Comparison of ENCODE assay signal across 31 cellular contexts in genomic region chrX:150094996-150095395, GRCh38.
DNase-seq lines count a peak whose midpoint lies in the region; ATAC-seq and TF ChIP-seq lines count a peak whose summit lies in the region.
"Had no signal": no experiment of that assay in that cellular context is flagged by ENCODE, and none has a peak within 500 bp of the region (broad histone marks: within the 10 kb centered on the region; RNA-seq: fewer than 3 reads in every experiment).

No MANE protein-coding gene starts in this region.

- H3K4me1 Mint-ChIP-seq in endothelial cell (ENCODE audit: unreplicated experiment) (peaks cover 39% of the 10 kb centered on the region), osteocyte (ENCODE audit: unreplicated experiment) (peaks cover 20% of the 10 kb centered on the region)
- H3K4me1 Mint-ChIP-seq in naive thymus-derived CD8-positive, alpha-beta T cell: no peaks in the 10 kb centered on the region
- H3K4me1 Mint-ChIP-seq: activated naive CD4-positive, alpha-beta T cell treated with anti-CD3 and anti-CD28 coated beads, Interleukin-2, amount 10 ng/mL, durations not matched to agents 7 days and 5 days; B cell; CD4-positive, alpha-beta memory T cell; stimulated activated naive B cell treated with anti-CD40 and anti-IgM and Interleukin-4, amounts not matched to agents 10 μg/mL and 1 μg/mL and 100 μg/mL, for 72 hours had no signal

- H3K9me3 Mint-ChIP-seq in endothelial cell (ENCODE audit: unreplicated experiment) (no peaks in the 10 kb centered on the region), osteocyte (ENCODE audit: unreplicated experiment) (peaks cover 13% of the 10 kb centered on the region)
- H3K9me3 Mint-ChIP-seq in naive thymus-derived CD8-positive, alpha-beta T cell: peaks cover 0 to 2% (median 0%) of the 10 kb centered on the region in 9 donors
- H3K9me3 Mint-ChIP-seq: activated CD8-positive, alpha-beta T cell treated with anti-CD3 and anti-CD28 coated beads for 36 hours; activated naive CD4-positive, alpha-beta T cell treated with anti-CD3 and anti-CD28 coated beads, Interleukin-2, amount 10 ng/mL, durations not matched to agents 7 days and 5 days; natural killer cell treated with Interleukin-12 subunit alpha and Interleukin-12 subunit beta and Interleukin-15 and Interleukin-18, amount 100 ng/mL, for 72 hours had no signal

- POLR2A ChIA-PET in naive thymus-derived CD8-positive, alpha-beta T cell (lab: Charles Lee): no interaction called here

- peak overlapping the region; percentile 82 for H3K27ac Mint-ChIP-seq in endothelial cell (ENCODE audit: unreplicated experiment)
- peak overlapping the region; percentile 62 for H3K27ac Mint-ChIP-seq in osteocyte (ENCODE audit: unreplicated experiment)
- H3K27ac Mint-ChIP-seq in naive thymus-derived CD8-positive, alpha-beta T cell: no peak overlapping the region
- H3K27ac Mint-ChIP-seq: activated CD8-positive, alpha-beta T cell treated with anti-CD3 and anti-CD28 coated beads for 36 hours; activated naive CD4-positive, alpha-beta T cell treated with anti-CD3 and anti-CD28 coated beads, Interleukin-2, amount 10 ng/mL, durations not matched to agents 7 days and 5 days; B cell; natural killer cell treated with Interleukin-12 subunit alpha and Interleukin-12 subunit beta and Interleukin-15 and Interleukin-18, amount 100 ng/mL, for 72 hours; stimulated activated naive B cell treated with anti-CD40 and anti-IgM and Interleukin-4, amounts not matched to agents 10 μg/mL and 1 μg/mL and 100 μg/mL, for 72 hours had no signal

- no peaks in the 10 kb centered on the region for H3K36me3 ChIP-seq in RWPE2 (ENCODE audit: low read depth)
- H3K36me3 ChIP-seq: breast epithelium, HAP-1 had no signal

- DNase-seq in AG08395 (ENCODE audit: low spot score): peak; percentile 21
- DNase-seq in RWPE2 (ENCODE audit: low spot score): no peak
- no peak for DNase-seq in endothelial cell (ENCODE audit: low spot score)
- no peak for DNase-seq in osteocyte (ENCODE audit: extremely low spot score, unreplicated experiment)
- no peak for DNase-seq in naive thymus-derived CD8-positive, alpha-beta T cell
- no peak for DNase-seq in lower leg skin (ENCODE audit: low spot score in 2 of 2)
- no peak for DNase-seq in NCI-H187 (lab: John Stamatoyannopoulos, UW)
- DNase-seq: activated CD8-positive, alpha-beta T cell treated with anti-CD3 and anti-CD28 coated beads for 36 hours; activated naive CD4-positive, alpha-beta T cell treated with anti-CD3 and anti-CD28 coated beads, Interleukin-2, amount 10 ng/mL, durations not matched to agents 7 days and 5 days; amniotic stem cell; CD4-positive, alpha-beta memory T cell; foreskin fibroblast; head of caudate nucleus; KBM-7; MM.1S; NCI-H1417; NCI-H2081; NCI-H2227 treated with DMSO at 0.1 percent for 48 hours; NCI-H69; SIG-M5; stimulated activated naive B cell treated with anti-CD40 and anti-IgM and Interleukin-4, amounts not matched to agents 10 μg/mL and 1 μg/mL and 100 μg/mL, for 72 hours; substantia nigra; SW 1271; T-helper 9 cell; trophoblast cell had no signal

- intact Hi-C loops in lower leg skin (cut with DNase I; ENCODE audit: low total_unique reads): no loop called here

- no peaks in the 10 kb centered on the region for H3K4me1 ChIP-seq in RWPE2 (ENCODE audit: insufficient read depth, poor library complexity, severe bottlenecking)
- H3K4me1 ChIP-seq: breast epithelium, HAP-1 had no signal

- TF ChIP-seq CTCF in RWPE2 (IDR thresholded peaks at IDR 0.05; ENCODE audit: poor library complexity, severe bottlenecking): no peak
- TF ChIP-seq CTCF in endothelial cell (IDR thresholded peaks at IDR 0.05; ENCODE audit: unreplicated experiment): no peak
- no peak for TF ChIP-seq CTCF in osteocyte (IDR thresholded peaks at IDR 0.05)
- no peak for TF ChIP-seq CTCF in lower leg skin (IDR thresholded peaks at IDR 0.05)

- TF ChIP-seq POLR2A in lower leg skin (IDR thresholded peaks at IDR 0.05): no peak

- ATAC-seq in RWPE2 (ENCODE audit: low read depth) (peak; percentile 41; the same call in 1 of the 3 replicates), HG02798 (IDR thresholded peaks at IDR 0.05; ENCODE audit: poor library complexity, unreplicated experiment) (no peak)
- no peak for ATAC-seq in naive thymus-derived CD8-positive, alpha-beta T cell
- ATAC-seq: activated CD8-positive, alpha-beta T cell treated with anti-CD3 and anti-CD28 coated beads for 36 hours; natural killer cell treated with Interleukin-12 subunit alpha and Interleukin-12 subunit beta and Interleukin-15 and Interleukin-18, amount 100 ng/mL, for 72 hours; stimulated activated naive B cell treated with anti-CD40 and anti-IgM and Interleukin-4, amounts not matched to agents 10 μg/mL and 1 μg/mL and 100 μg/mL, for 72 hours had no signal

- no peak overlapping the region for H3K27ac ChIP-seq in RWPE2 (ENCODE audit: poor library complexity, severe bottlenecking)
- H3K27ac ChIP-seq: breast epithelium, epithelial cell of prostate had no signal

- H3K27me3 ChIP-seq in RWPE2 (ENCODE audit: insufficient read depth, poor library complexity, severe bottlenecking): no peaks in the 10 kb centered on the region

- H3K36me3 Mint-ChIP-seq in endothelial cell (ENCODE audit: low read depth, unreplicated experiment) (no peaks in the 10 kb centered on the region), osteocyte (ENCODE audit: unreplicated experiment) (no peaks in the 10 kb centered on the region)
- no peaks in the 10 kb centered on the region for H3K36me3 Mint-ChIP-seq in naive thymus-derived CD8-positive, alpha-beta T cell
- H3K36me3 Mint-ChIP-seq: activated naive CD4-positive, alpha-beta T cell treated with anti-CD3 and anti-CD28 coated beads, Interleukin-2, amount 10 ng/mL, durations not matched to agents 7 days and 5 days; CD4-positive, alpha-beta memory T cell; natural killer cell treated with Interleukin-12 subunit alpha and Interleukin-12 subunit beta and Interleukin-15 and Interleukin-18, amount 100 ng/mL, for 72 hours; stimulated activated naive B cell treated with anti-CD40 and anti-IgM and Interleukin-4, amounts not matched to agents 10 μg/mL and 1 μg/mL and 100 μg/mL, for 72 hours had no signal

- H3K4me3 ChIP-seq in RWPE2 (ENCODE audit: severe bottlenecking) (no peak overlapping the region), lower leg skin (ENCODE audit: low read depth, poor library complexity, severe bottlenecking) (no peak overlapping the region)
- H3K4me3 ChIP-seq: breast epithelium, HAP-1 had no signal

- no peaks in the 10 kb centered on the region for H3K9me3 ChIP-seq in RWPE2 (ENCODE audit: severe bottlenecking)
- H3K9me3 ChIP-seq: breast epithelium, HAP-1 had no signal

- H3K27me3 Mint-ChIP-seq in endothelial cell (ENCODE audit: unreplicated experiment) (peaks cover 2% of the 10 kb centered on the region), osteocyte (ENCODE audit: unreplicated experiment) (no peaks in the 10 kb centered on the region)
- H3K27me3 Mint-ChIP-seq in naive thymus-derived CD8-positive, alpha-beta T cell: no peaks in the 10 kb centered on the region
- H3K27me3 Mint-ChIP-seq: activated CD8-positive, alpha-beta T cell treated with anti-CD3 and anti-CD28 coated beads for 36 hours; activated naive CD4-positive, alpha-beta T cell treated with anti-CD3 and anti-CD28 coated beads, Interleukin-2, amount 10 ng/mL, durations not matched to agents 7 days and 5 days; B cell; stimulated activated naive B cell treated with anti-CD40 and anti-IgM and Interleukin-4, amounts not matched to agents 10 μg/mL and 1 μg/mL and 100 μg/mL, for 72 hours had no signal

- H3K4me3 Mint-ChIP-seq in endothelial cell (ENCODE audit: unreplicated experiment): no peak overlapping the region
- no peak overlapping the region for H3K4me3 Mint-ChIP-seq in osteocyte (ENCODE audit: unreplicated experiment)
- no peak overlapping the region for H3K4me3 Mint-ChIP-seq in naive thymus-derived CD8-positive, alpha-beta T cell
- H3K4me3 Mint-ChIP-seq: activated CD8-positive, alpha-beta T cell treated with anti-CD3 and anti-CD28 coated beads for 36 hours; activated naive CD4-positive, alpha-beta T cell treated with anti-CD3 and anti-CD28 coated beads, Interleukin-2, amount 10 ng/mL, durations not matched to agents 7 days and 5 days; B cell; natural killer cell treated with Interleukin-12 subunit alpha and Interleukin-12 subunit beta and Interleukin-15 and Interleukin-18, amount 100 ng/mL, for 72 hours; stimulated activated naive B cell treated with anti-CD40 and anti-IgM and Interleukin-4, amounts not matched to agents 10 μg/mL and 1 μg/mL and 100 μg/mL, for 72 hours had no signal

Comparison
In these comparisons a context has a peak if more than half of its experiments do, and no peak if none do; other contexts are left out.
1. H3K27ac Mint-ChIP-seq: peak in endothelial cell (single experiment) and osteocyte (single experiment); none in naive thymus-derived CD8-positive, alpha-beta T cell (0 of 10).